Comparison of ENCODE assay signal across 1 cellular context in the genomic region with DNA sequence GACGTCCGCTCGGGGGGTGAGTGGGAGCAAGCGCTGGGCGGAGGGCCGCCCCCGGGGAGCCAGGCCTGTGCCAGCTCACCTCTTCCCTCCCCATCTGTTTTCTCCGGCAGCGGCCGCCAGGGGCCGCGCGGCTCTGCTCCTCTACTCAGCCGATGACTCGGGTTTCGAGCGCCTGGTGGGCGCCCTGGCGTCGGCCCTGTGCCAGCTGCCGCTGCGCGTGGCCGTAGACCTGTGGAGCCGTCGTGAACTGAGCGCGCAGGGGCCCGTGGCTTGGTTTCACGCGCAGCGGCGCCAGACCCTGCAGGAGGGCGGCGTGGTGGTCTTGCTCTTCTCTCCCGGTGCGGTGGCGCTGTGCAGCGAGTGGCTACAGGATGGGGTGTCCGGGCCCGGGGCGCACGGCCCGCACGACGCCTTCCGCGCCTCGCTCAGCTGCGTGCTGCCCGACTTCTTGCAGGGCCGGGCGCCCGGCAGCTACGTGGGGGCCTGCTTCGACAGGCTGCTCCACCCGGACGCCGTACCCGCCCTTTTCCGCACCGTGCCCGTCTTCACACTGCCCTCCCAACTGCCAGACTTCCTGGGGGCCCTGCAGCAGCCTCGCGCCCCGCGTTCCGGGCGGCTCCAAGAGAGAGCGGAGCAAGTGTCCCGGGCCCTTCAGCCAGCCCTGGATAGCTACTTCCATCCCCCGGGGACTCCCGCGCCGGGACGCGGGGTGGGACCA.
A peak's percentile ranks its signal among the peaks of the same experiment; 100 is the strongest.
TF ChIP-seq lines count a peak whose summit lies in the region.

No MANE protein-coding gene starts in this region.

TF ChIP-seq in HEK293, 187 proteins besides CTCF, POLR2A, EP300 and RAD21 (continued from another document):
- TF ChIP-seq, protein P1, sequence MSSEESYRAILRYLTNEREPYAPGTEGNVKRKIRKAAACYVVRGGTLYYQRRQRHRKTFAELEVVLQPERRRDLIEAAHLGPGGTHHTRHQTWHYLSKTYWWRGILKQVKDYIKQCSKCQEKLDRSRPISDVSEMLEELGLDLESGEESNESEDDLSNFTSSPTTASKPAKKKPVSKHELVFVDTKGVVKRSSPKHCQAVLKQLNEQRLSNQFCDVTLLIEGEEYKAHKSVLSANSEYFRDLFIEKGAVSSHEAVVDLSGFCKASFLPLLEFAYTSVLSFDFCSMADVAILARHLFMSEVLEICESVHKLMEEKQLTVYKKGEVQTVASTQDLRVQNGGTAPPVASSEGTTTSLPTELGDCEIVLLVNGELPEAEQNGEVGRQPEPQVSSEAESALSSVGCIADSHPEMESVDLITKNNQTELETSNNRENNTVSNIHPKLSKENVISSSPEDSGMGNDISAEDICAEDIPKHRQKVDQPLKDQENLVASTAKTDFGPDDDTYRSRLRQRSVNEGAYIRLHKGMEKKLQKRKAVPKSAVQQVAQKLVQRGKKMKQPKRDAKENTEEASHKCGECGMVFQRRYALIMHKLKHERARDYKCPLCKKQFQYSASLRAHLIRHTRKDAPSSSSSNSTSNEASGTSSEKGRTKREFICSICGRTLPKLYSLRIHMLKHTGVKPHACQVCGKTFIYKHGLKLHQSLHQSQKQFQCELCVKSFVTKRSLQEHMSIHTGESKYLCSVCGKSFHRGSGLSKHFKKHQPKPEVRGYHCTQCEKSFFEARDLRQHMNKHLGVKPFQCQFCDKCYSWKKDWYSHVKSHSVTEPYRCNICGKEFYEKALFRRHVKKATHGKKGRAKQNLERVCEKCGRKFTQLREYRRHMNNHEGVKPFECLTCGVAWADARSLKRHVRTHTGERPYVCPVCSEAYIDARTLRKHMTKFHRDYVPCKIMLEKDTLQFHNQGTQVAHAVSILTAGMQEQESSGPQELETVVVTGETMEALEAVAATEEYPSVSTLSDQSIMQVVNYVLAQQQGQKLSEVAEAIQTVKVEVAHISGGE (tag by site-specific recombination; conservative IDR thresholded peaks at IDR 0.05; ENCODE audit: low read depth): peak; percentile 68
- TF ChIP-seq ZEB2 (tag by site-specific recombination; IDR thresholded peaks at IDR 0.05) (peak; percentile 92), ZNF521 (tag by site-specific recombination; IDR thresholded peaks at IDR 0.05) (no peak), ZNF792 (tag by site-specific recombination; IDR thresholded peaks at IDR 0.05) (no peak), ZNF311 (tag by site-specific recombination; IDR thresholded peaks at IDR 0.05; ENCODE audit: borderline replicate concordance) (no peak)
